ENCODE assay signal across 8 cellular contexts in the genomic region with DNA sequence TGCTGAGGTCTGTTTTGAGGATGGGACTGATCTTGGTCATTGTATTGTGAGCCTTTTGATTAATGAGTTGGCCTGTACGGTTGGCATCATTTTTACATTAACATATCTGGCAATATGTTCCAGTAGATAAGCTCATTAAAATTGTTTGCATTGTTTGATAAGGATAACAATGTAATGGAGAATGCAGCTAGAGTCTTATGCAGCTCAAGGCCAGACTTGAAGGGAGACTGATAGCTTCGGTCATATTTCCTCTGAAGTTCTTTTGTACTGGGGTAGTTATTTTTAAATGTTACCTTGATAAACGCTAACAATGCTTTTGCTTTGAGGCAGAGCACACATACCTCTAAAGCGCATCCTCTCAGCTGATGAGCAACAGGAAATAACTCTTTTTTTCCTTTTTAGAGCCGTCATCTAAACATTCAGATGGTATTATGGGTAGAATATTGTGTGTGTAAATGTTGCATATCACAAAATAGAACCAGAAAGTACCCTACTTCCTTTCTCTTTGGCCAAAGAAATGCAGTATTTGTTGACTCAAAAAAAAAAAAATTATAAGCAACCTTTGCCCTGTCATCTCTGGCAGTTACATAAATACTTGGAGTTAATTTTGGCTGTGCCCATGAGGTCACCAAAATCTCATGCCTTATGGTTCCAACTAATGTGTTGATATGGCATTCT. TPM values are rescaled to one million over a fixed set of nuclear protein-coding genes. Genes with fewer than 3 reads are reported as not detected.
DNase-seq lines count a peak whose midpoint lies in the region; ATAC-seq, FAIRE-seq and TF ChIP-seq lines count a peak whose summit lies in the region.

No MANE protein-coding gene starts in this region.

- no peaks in the 10 kb centered on the region for H3K27me3 ChIP-seq in Panc1 (ENCODE audit: control insufficient read depth, insufficient read depth, low read length)
- no peaks in the 10 kb centered on the region for H3K27me3 ChIP-seq in H1 (replicated peaks in 1 of 4; ENCODE audit: control insufficient read depth in 3 of 4, extremely low read depth in 1 of 4, insufficient read depth in 3 of 4, low read length in 3 of 4)
- H3K27me3 ChIP-seq in neuronal stem cell (ENCODE audit: control insufficient read depth in 3 of 3, insufficient read depth in 3 of 3, low read depth in 1 of 3, low read length in 3 of 3) = no peaks in the 10 kb centered on the region

- H4K5ac ChIP-seq in H1 (ENCODE audit: insufficient read length, low read depth, low read length) = no peak overlapping the region

- WGBS in H1 (ENCODE audit: extremely low coverage in 1 of 2, insufficient coverage in 1 of 2, insufficient read length in 1 of 2, insufficient replicate concordance in 2 of 2, low coverage in 1 of 2, low lambda C conversion rate in 2 of 2, missing lambda C conversion rate in 1 of 2), 2 experiments = 60% methylated on average over 5 of the region's 5 CpGs; no CpG with 5 or more reads in 1 of the 2 experiments
- WGBS in neuronal stem cell (ENCODE audit: extremely low coverage in 2 of 2, insufficient read length in 2 of 2, insufficient replicate concordance in 1 of 2), 2 donors = no CpG with 5 or more reads among the region's 5 CpGs

- no peak for TF ChIP-seq CTCF in Panc1 (IDR thresholded peaks at IDR 0.05)
- no peak for TF ChIP-seq CTCF in H1 (IDR thresholded peaks at IDR 0.05; ENCODE audit: control extremely low read depth in 1 of 3, insufficient read depth in 1 of 3, low read depth in 1 of 3, low read length in 3 of 3)

- H3K23ac ChIP-seq in H1 (ENCODE audit: insufficient read length) = no peak overlapping the region
- H3K23ac ChIP-seq in neuronal stem cell (ENCODE audit: low read depth, low read length, poor library complexity) = no peak overlapping the region

- H2BK20ac ChIP-seq in H1 (ENCODE audit: low read length) = no peak overlapping the region

- no peak overlapping the region for H3K14ac ChIP-seq in H1 (ENCODE audit: insufficient read length)
- H3K14ac ChIP-seq in neuronal stem cell (ENCODE audit: low read length) = no peak overlapping the region

- H2AFZ ChIP-seq in H1 (ENCODE audit: low read length) (no peak overlapping the region), neuronal stem cell (ENCODE audit: low read length) (peak overlapping the region; percentile 88)

- peaks cover 8% of the 10 kb centered on the region for H3K4me1 ChIP-seq in Panc1 (ENCODE audit: control insufficient read depth, insufficient read depth, low read length)
- H3K4me1 ChIP-seq in H1 (replicated peaks in 1 of 4; ENCODE audit: control insufficient read depth in 3 of 4, insufficient read depth in 4 of 4, low read length in 3 of 4) = peaks cover 0 to 9% (median 5%) of the 10 kb centered on the region in 4 experiments; a peak in 4 of 7 replicates
- peaks cover 8 to 9% of the 10 kb centered on the region in 2 donors for H3K4me1 ChIP-seq in neuronal stem cell (ENCODE audit: control insufficient read depth in 2 of 2, insufficient read depth in 1 of 2, low read depth in 1 of 2, low read length in 2 of 2)

- intact Hi-C loops in Panc1 (cut with micrococcal nuclease; ENCODE audit: unreplicated experiment) (no loop called here), head of caudate nucleus (cut with DNase I) (no loop called here)

- no peak overlapping the region for H2AK5ac ChIP-seq in H1 (ENCODE audit: low read depth, low read length)
- no peak overlapping the region for H2AK5ac ChIP-seq in neuronal stem cell (ENCODE audit: low read depth, low read length)

- in situ Hi-C loops in Panc1 (cut with HindIII; ENCODE audit: low pct_unique_long_range_greater_than_20kb, low sequenced_read_pairs) = no loop called here

- H3K18ac ChIP-seq in H1 (ENCODE audit: extremely low read depth, low read length) (no peak overlapping the region), neuronal stem cell (ENCODE audit: low read length) (no peak overlapping the region)

- no peak for ATAC-seq in Panc1
- no peak for ATAC-seq in HG02642 (IDR thresholded peaks at IDR 0.05; ENCODE audit: poor library complexity, unreplicated experiment)

- H4K91ac ChIP-seq in H1 (replicated peaks; ENCODE audit: insufficient read length, low read length) = no peak overlapping the region
- H4K91ac ChIP-seq in neuronal stem cell (ENCODE audit: low read depth, low read length, poor library complexity) = no peak overlapping the region

- H3K79me1 ChIP-seq in H1 (ENCODE audit: low read depth, low read length) (peaks cover 2% of the 10 kb centered on the region; the same call in 1 of the 2 replicates), neuronal stem cell (ENCODE audit: low read depth, low read length) (no peaks in the 10 kb centered on the region)

- H2BK12ac ChIP-seq in H1 (ENCODE audit: low read depth, low read length) (no peak overlapping the region), neuronal stem cell (ENCODE audit: low read length) (no peak overlapping the region)

- no peak overlapping the region for H2BK5ac ChIP-seq in H1 (ENCODE audit: low read depth, low read length)
- H2BK5ac ChIP-seq in neuronal stem cell (ENCODE audit: low read length) = no peak overlapping the region

- TF ChIP-seq EP300 in H1 (IDR thresholded peaks at IDR 0.05; ENCODE audit: borderline replicate concordance in 1 of 2, low read depth in 2 of 2, low read length in 2 of 2) = no peak

- peaks cover 11% of the 10 kb centered on the region; the same call in 1 of the 2 replicates for H3K23me2 ChIP-seq in H1 (ENCODE audit: low read depth, low read length)

- peaks cover 2% of the 10 kb centered on the region in 2 experiments for H4K20me1 ChIP-seq in H1 (replicated peaks in 1 of 2; ENCODE audit: control insufficient read depth in 1 of 2, insufficient read depth in 2 of 2, low read length in 2 of 2)

- H3K56ac ChIP-seq in H1 (replicated peaks; ENCODE audit: insufficient read length, low read depth, low read length) = no peak overlapping the region

- no peak overlapping the region for H4K8ac ChIP-seq in H1 (ENCODE audit: extremely low read depth, insufficient read depth, low read length)
- no peak overlapping the region for H4K8ac ChIP-seq in neuronal stem cell (ENCODE audit: low read depth, low read length)

- H3K4me3 ChIP-seq in Panc1 (ENCODE audit: low read depth in 2 of 2, low read length in 2 of 2) = peak overlapping the region; percentile 85 to 86
- peak overlapping the region; percentile 66 to 82 (median 76); a peak in 6 of 8 replicates for H3K4me3 ChIP-seq in H1 (ENCODE audit: extremely low read depth in 1 of 4, insufficient read depth in 2 of 4, low read depth in 3 of 4, low read length in 4 of 4)
- H3K4me3 ChIP-seq in neuronal stem cell (ENCODE audit: low read length in 2 of 2) = peak overlapping the region; percentile 71 to 95

- FAIRE-seq in H1 (lab: Jason Lieb, UNC) = no peak

- H3K9ac ChIP-seq in H1 (replicated peaks in 1 of 4; ENCODE audit: extremely low read depth in 1 of 4, low read depth in 3 of 4, low read length in 3 of 4) (no peak overlapping the region), neuronal stem cell (ENCODE audit: low read depth, low read length, poor library complexity) (no peak overlapping the region)

- H2BK120ac ChIP-seq in H1 (replicated peaks; ENCODE audit: low read depth, low read length) = no peak overlapping the region
- no peak overlapping the region for H2BK120ac ChIP-seq in neuronal stem cell (ENCODE audit: low read depth, low read length)

- peak overlapping the region; percentile 80 to 81 for H3K4me2 ChIP-seq in H1 (ENCODE audit: insufficient read depth in 1 of 2, low read depth in 2 of 2, low read length in 2 of 2)
- H3K4me2 ChIP-seq in neuronal stem cell (ENCODE audit: insufficient read depth, low read length, poor library complexity, severe bottlenecking) = peak overlapping the region; percentile 60

- H3K27ac ChIP-seq in Panc1 (ENCODE audit: low read length) = peak overlapping the region; percentile 57; the same call in 1 of the 2 replicates
- no peak overlapping the region for H3K27ac ChIP-seq in H1 (ENCODE audit: low read depth, low read length)
- no peak overlapping the region for H3K27ac ChIP-seq in neuronal stem cell (replicated peaks; ENCODE audit: low read length)

- no peaks in the 10 kb centered on the region for H3K36me3 ChIP-seq in Panc1 (ENCODE audit: control insufficient read depth, insufficient read depth, low read length)
- H3K36me3 ChIP-seq in H1 (ENCODE audit: control insufficient read depth in 2 of 4, insufficient read depth in 4 of 4, low read length in 3 of 4) = no peaks in the 10 kb centered on the region
- no peaks in the 10 kb centered on the region for H3K36me3 ChIP-seq in neuronal stem cell (replicated peaks in 1 of 2; ENCODE audit: control insufficient read depth in 2 of 2, insufficient read depth in 2 of 2, low read length in 2 of 2)

- DNase-seq in NCI-H1092 treated with DMSO at 0.1 percent for 48 hours (lab: John Stamatoyannopoulos, UW) (peak; percentile 45), NCI-H1092 (lab: John Stamatoyannopoulos, UW) (no peak), Panc1 (ENCODE audit: low read depth, low spot score) (no peak), H1 (ENCODE audit: low read depth in 1 of 2, low spot score in 2 of 2) (no peak), neuronal stem cell (ENCODE audit: low spot score) (no peak), head of caudate nucleus (no peak), GOT3 (lab: John Stamatoyannopoulos, UW) (no peak)

- H3K9me3 ChIP-seq in Panc1 (ENCODE audit: control insufficient read depth, insufficient read depth, low read depth, low read length) (no peaks in the 10 kb centered on the region), H1 (ENCODE audit: insufficient read depth in 2 of 2, low read depth in 1 of 2, low read length in 1 of 2) (no peaks in the 10 kb centered on the region), neuronal stem cell (replicated peaks in 1 of 2; ENCODE audit: control insufficient read depth in 2 of 2, insufficient read depth in 1 of 2, low read depth in 1 of 2, low read length in 2 of 2) (no peaks in the 10 kb centered on the region)

- no peak for TF ChIP-seq RAD21 in H1 (IDR thresholded peaks at IDR 0.05 in 1 of 2, conservative IDR thresholded peaks at IDR 0.05 in 1 of 2; ENCODE audit: low read depth in 2 of 2, low read length in 2 of 2)

- no TSS peak for BruUV-seq in Panc1 (replicated peaks; lab: Mats Ljungman, UMichigan)

- H2BK15ac ChIP-seq in H1 (ENCODE audit: low read length) (no peak overlapping the region), neuronal stem cell (ENCODE audit: low read length) (no peak overlapping the region)

- no peak for TF ChIP-seq POLR2A in H1 (IDR thresholded peaks at IDR 0.05; ENCODE audit: control extremely low read depth in 1 of 2, low read depth in 2 of 2, low read length in 2 of 2)

- POLR2A ChIA-PET in Panc1 (lab: Charles Lee) = no interaction called here
- POLR2A ChIA-PET in H1 (lab: Charles Lee; ENCODE audit: partially characterized antibody) = interaction anchor here (1.1 to 1.2 kb wide), 2 partner anchors 8 to 18 kb away, joined by 3 to 5 read pairs; no protein-coding TSS in a partner anchor

- peaks cover 0 to 48% of the 10 kb centered on the region in 2 experiments; a peak in 2 of 4 replicates for H3K79me2 ChIP-seq in H1 (ENCODE audit: control insufficient read depth in 1 of 2, insufficient read depth in 2 of 2, low read length in 2 of 2)

- H3K4ac ChIP-seq in H1 (replicated peaks; ENCODE audit: insufficient read length, low read depth, low read length) = no peak overlapping the region
- H3K4ac ChIP-seq in neuronal stem cell (ENCODE audit: low read length) = no peak overlapping the region

- CTCF ChIA-PET in Panc1 (lab: Charles Lee) = no interaction called here
- CTCF ChIA-PET in H1 (lab: Charles Lee; ENCODE audit: partially characterized antibody) = interaction anchor here (0.6 to 1.2 kb wide), 4 partner anchors 14 to 107 kb away, joined by 3 to 5 read pairs (median 4); no protein-coding TSS in a partner anchor

RNA-seq across cellular contexts. Expression of a gene that starts 1.3 kb away (rescaled TPM):
- total RNA-seq in Panc1 (2021; ENCODE audit: unreplicated experiment) = 14.1 TPM
- polyA plus RNA-seq in Panc1 (2012; ENCODE audit: insufficient read length) = 8.9 TPM
- 30.9 and 32.6 TPM in 2 replicates for total RNA-seq in H1 (2021; fragmentation: NEBNext Ultra II Directional; extraction: Animal tissue kit (Norgen Biotek cat#: 25700))
- polyA plus RNA-seq in H1 (2011; rRNA removed) = 24.2 and 33.1 TPM in 2 replicates
- polyA plus RNA-seq in H1 (2011; cell fraction: cytosol; rRNA removed) = 30.0 TPM
- polyA plus RNA-seq in H1 (2011; cell fraction: nucleus; rRNA removed) = 17.5 TPM
- 21.2 to 32.2 TPM (median 24.4 TPM) in 4 replicates for polyA plus RNA-seq in H1 (2012, experiment 1 of 2)
- 5.2 TPM for polyA plus RNA-seq in H1 (2012, experiment 2 of 2)
- 18.5 TPM for polyA plus RNA-seq in H1 (2013, experiment 1 of 2)
- 18.6 TPM for polyA plus RNA-seq in H1 (2013, experiment 2 of 2)
- polyA minus RNA-seq in H1 (2011; rRNA and poly(A)+ RNA removed) = 37.3 and 44.8 TPM in 2 replicates
- 28.1 TPM for polyA minus RNA-seq in H1 (2011; cell fraction: cytosol; rRNA and poly(A)+ RNA removed)
- polyA minus RNA-seq in H1 (2011; cell fraction: nucleus; rRNA and poly(A)+ RNA removed) = 30.2 TPM
- polyA plus RNA-seq in neuronal stem cell (2013, experiment 1 of 2) = 28.2 TPM
- polyA plus RNA-seq in neuronal stem cell (2013, experiment 2 of 2) = 29.4 TPM
